In the genomic region with DNA sequence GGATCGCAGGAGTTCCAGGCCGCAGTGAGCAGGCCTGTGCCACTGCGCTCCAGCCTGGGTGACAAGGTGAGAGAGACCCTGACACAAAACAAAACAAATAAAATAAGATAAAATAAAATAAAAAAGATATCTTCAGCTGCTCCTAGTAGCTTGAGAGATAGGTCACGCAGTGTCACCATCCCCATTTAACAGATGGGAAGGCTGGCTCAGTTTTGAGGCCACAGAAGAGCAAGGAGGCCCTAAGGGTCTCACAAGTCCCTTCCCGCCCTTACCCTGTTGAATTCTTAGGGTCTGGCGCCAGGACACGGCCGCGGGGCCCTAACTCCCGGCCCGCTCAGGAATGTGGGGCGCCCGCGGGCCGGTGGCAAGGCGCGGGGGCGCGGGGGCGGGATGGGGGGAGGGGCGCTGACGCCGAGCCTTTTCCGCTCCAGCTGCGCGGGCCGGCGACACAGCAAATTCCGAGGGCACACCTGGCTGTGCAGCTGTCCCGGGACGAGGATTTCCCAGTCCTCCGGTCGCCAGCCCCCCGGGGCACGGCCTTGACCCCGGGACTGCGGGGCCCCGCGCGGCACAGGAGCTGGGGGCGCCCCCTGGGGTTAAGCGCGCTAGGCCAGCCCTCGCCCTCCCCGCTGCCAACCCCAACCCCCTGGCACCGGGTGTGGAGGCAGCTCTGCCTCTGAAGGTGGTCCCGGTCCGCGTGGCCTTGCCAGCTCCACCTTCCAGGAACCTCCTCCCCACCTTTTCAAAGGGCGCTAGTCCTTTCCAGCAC, we compare ENCODE assay signal across 1 cellular context.
TF ChIP-seq lines count a peak whose summit lies in the region.

No MANE protein-coding gene starts in this region.

TF ChIP-seq in IMR-90, 13 proteins besides CTCF, POLR2A, EP300 and RAD21:
- TF ChIP-seq, protein P1, sequence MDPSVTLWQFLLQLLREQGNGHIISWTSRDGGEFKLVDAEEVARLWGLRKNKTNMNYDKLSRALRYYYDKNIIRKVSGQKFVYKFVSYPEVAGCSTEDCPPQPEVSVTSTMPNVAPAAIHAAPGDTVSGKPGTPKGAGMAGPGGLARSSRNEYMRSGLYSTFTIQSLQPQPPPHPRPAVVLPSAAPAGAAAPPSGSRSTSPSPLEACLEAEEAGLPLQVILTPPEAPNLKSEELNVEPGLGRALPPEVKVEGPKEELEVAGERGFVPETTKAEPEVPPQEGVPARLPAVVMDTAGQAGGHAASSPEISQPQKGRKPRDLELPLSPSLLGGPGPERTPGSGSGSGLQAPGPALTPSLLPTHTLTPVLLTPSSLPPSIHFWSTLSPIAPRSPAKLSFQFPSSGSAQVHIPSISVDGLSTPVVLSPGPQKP (IDR thresholded peaks at IDR 0.05; ENCODE audit: borderline replicate concordance, low read depth, low read length) = no peak
- TF ChIP-seq MXI1 (IDR thresholded peaks at IDR 0.05; ENCODE audit: borderline replicate concordance, low read depth, low read length) (no peak), RCOR1 (IDR thresholded peaks at IDR 0.05; ENCODE audit: insufficient replicate concordance, low read length) (no peak), CEBPB (IDR thresholded peaks at IDR 0.05; ENCODE audit: low read depth, low read length) (no peak), BHLHE40 (IDR thresholded peaks at IDR 0.05; ENCODE audit: low read depth, low read length) (no peak), RFX5 (IDR thresholded peaks at IDR 0.05; ENCODE audit: low read depth, low read length) (no peak), FOS (IDR thresholded peaks at IDR 0.05; ENCODE audit: low read depth, low read length) (no peak), SMC3 (IDR thresholded peaks at IDR 0.05; ENCODE audit: low read depth, low read length) (no peak), MAZ (IDR thresholded peaks at IDR 0.05; ENCODE audit: borderline replicate concordance, low read depth, low read length) (no peak)
- TF ChIP-seq, protein P2, sequence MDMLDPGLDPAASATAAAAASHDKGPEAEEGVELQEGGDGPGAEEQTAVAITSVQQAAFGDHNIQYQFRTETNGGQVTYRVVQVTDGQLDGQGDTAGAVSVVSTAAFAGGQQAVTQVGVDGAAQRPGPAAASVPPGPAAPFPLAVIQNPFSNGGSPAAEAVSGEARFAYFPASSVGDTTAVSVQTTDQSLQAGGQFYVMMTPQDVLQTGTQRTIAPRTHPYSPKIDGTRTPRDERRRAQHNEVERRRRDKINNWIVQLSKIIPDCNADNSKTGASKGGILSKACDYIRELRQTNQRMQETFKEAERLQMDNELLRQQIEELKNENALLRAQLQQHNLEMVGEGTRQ (IDR thresholded peaks at IDR 0.05; ENCODE audit: low read depth, low read length) = no peak
TF ChIP-seq in IMR-90: peak in this region for 0.
